ENCODE assay signal across 1 cellular context in genomic region chr14:77593501-77593911, GRCh38.
TF ChIP-seq lines count a peak whose summit lies in the region.

No MANE protein-coding gene starts in this region.

TF ChIP-seq in IMR-90, 13 proteins besides CTCF, POLR2A, EP300 and RAD21:
- no peak for TF ChIP-seq MAZ (IDR thresholded peaks at IDR 0.05; ENCODE audit: borderline replicate concordance, low read depth, low read length)
- no peak for TF ChIP-seq FOS (IDR thresholded peaks at IDR 0.05; ENCODE audit: low read depth, low read length)
- no peak for TF ChIP-seq RFX5 (IDR thresholded peaks at IDR 0.05; ENCODE audit: low read depth, low read length)
- TF ChIP-seq USF2 (IDR thresholded peaks at IDR 0.05; ENCODE audit: low read depth, low read length): no peak
- TF ChIP-seq MXI1 (IDR thresholded peaks at IDR 0.05; ENCODE audit: borderline replicate concordance, low read depth, low read length): no peak
- no peak for TF ChIP-seq NFE2L2 (IDR thresholded peaks at IDR 0.05; ENCODE audit: low read depth, low read length)
- no peak for TF ChIP-seq MAFK (IDR thresholded peaks at IDR 0.05; ENCODE audit: low read depth, low read length)
- no peak for TF ChIP-seq RCOR1 (IDR thresholded peaks at IDR 0.05; ENCODE audit: insufficient replicate concordance, low read length)
- TF ChIP-seq CEBPB (IDR thresholded peaks at IDR 0.05; ENCODE audit: low read depth, low read length): no peak
- no peak for TF ChIP-seq SMC3 (IDR thresholded peaks at IDR 0.05; ENCODE audit: low read depth, low read length)
- no peak for TF ChIP-seq ELK1 (IDR thresholded peaks at IDR 0.05; ENCODE audit: borderline replicate concordance, low read depth, low read length)
- no peak for TF ChIP-seq CHD1 (IDR thresholded peaks at IDR 0.05; ENCODE audit: low read depth, low read length)
- TF ChIP-seq BHLHE40 (IDR thresholded peaks at IDR 0.05; ENCODE audit: low read depth, low read length): no peak
